In the genomic region with DNA sequence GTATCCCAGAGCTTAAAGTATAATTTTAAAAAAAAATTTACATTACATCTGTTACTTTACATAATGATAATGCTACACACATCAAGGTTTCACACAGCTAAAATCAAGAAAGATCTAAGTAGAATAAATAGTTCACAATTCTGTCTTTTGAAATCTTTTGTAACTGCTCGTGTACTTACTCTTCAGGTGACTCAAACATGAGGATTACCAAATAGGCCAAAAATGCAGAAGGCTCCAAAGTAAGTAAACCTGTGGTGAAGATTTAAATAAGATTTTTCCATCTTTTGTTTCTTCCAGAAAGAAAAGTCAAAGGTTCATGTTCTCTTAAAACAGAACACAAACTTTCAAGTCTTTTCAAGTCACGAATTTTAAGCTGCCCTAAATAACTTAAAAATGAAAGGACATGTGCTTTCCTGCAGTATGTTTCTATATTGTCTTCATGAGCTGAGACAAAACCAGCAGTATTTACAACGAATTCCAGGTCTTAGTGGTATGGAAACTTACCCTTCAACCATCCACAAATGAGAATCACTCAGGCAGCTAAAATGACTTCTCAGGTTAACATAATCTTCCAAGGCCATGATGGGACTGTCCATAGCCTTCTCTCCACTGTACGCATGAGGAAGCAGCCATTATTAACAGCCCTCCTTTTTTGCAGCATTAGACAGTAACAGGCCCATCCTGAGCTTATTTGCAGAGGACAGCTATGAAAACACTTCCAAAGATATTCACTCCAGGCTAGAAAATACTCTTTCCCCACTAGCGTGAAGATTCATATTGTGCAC, we compare ENCODE assay signal across 1 cellular context.
TF ChIP-seq lines count a peak whose summit lies in the region.

No MANE protein-coding gene starts in this region.

TF ChIP-seq in GM12878, 131 proteins besides CTCF, POLR2A, EP300 and RAD21 (continued from another document):
- TF ChIP-seq, protein P1, sequence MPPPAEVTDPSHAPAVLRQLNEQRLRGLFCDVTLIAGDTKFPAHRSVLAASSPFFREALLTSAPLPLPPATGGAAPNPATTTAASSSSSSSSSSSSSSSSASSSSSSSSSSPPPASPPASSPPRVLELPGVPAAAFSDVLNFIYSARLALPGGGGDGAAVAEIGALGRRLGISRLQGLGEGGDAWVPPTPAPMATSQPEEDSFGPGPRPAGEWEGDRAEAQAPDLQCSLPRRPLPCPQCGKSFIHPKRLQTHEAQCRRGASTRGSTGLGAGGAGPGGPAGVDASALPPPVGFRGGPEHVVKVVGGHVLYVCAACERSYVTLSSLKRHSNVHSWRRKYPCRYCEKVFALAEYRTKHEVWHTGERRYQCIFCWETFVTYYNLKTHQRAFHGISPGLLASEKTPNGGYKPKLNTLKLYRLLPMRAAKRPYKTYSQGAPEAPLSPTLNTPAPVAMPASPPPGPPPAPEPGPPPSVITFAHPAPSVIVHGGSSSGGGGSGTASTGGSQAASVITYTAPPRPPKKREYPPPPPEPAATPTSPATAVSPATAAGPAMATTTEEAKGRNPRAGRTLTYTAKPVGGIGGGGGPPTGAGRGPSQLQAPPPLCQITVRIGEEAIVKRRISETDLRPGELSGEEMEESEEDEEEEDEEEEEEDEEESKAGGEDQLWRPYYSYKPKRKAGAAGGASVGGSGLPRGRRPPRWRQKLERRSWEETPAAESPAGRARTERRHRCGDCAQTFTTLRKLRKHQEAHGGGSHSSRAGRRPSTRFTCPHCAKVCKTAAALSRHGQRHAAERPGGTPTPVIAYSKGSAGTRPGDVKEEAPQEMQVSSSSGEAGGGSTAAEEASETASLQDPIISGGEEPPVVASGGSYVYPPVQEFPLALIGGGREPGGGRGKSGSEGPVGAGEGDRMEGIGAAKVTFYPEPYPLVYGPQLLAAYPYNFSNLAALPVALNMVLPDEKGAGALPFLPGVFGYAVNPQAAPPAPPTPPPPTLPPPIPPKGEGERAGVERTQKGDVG (CRISPR knock-in tag; IDR thresholded peaks at IDR 0.05): no peak
- TF ChIP-seq NFXL1 (IDR thresholded peaks at IDR 0.05; ENCODE audit: borderline replicate concordance) (no peak), PAX5 (IDR thresholded peaks at IDR 0.05; ENCODE audit: borderline replicate concordance, low read depth, low read length) (no peak), RUNX3 (IDR thresholded peaks at IDR 0.05; ENCODE audit: low read length) (no peak), PAX8 (IDR thresholded peaks at IDR 0.05) (no peak), RBBP5 (conservative IDR thresholded peaks at IDR 0.05) (no peak)
- TF ChIP-seq, protein P2, sequence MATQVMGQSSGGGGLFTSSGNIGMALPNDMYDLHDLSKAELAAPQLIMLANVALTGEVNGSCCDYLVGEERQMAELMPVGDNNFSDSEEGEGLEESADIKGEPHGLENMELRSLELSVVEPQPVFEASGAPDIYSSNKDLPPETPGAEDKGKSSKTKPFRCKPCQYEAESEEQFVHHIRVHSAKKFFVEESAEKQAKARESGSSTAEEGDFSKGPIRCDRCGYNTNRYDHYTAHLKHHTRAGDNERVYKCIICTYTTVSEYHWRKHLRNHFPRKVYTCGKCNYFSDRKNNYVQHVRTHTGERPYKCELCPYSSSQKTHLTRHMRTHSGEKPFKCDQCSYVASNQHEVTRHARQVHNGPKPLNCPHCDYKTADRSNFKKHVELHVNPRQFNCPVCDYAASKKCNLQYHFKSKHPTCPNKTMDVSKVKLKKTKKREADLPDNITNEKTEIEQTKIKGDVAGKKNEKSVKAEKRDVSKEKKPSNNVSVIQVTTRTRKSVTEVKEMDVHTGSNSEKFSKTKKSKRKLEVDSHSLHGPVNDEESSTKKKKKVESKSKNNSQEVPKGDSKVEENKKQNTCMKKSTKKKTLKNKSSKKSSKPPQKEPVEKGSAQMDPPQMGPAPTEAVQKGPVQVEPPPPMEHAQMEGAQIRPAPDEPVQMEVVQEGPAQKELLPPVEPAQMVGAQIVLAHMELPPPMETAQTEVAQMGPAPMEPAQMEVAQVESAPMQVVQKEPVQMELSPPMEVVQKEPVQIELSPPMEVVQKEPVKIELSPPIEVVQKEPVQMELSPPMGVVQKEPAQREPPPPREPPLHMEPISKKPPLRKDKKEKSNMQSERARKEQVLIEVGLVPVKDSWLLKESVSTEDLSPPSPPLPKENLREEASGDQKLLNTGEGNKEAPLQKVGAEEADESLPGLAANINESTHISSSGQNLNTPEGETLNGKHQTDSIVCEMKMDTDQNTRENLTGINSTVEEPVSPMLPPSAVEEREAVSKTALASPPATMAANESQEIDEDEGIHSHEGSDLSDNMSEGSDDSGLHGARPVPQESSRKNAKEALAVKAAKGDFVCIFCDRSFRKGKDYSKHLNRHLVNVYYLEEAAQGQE (IDR thresholded peaks at IDR 0.05; ENCODE audit: low read depth, low read length): no peak
